ENCODE assay signal across 1 cellular context in genomic region chr13:30892966-30893365, GRCh38.
TF ChIP-seq lines count a peak whose summit lies in the region.

No MANE protein-coding gene starts in this region.

TF ChIP-seq in SK-N-SH treated with all-trans-retinoic acid at 6 μM for 48 hours, 23 proteins besides CTCF, POLR2A, EP300 and RAD21 (continued from another document):
- TF ChIP-seq CSRNP3 (CRISPR knock-in tag; IDR thresholded peaks at IDR 0.05) (no peak), RARB (CRISPR knock-in tag; IDR thresholded peaks at IDR 0.05) (no peak), SNAI2 (CRISPR knock-in tag; IDR thresholded peaks at IDR 0.05) (no peak), PATZ1 (CRISPR knock-in tag; IDR thresholded peaks at IDR 0.05; ENCODE audit: borderline replicate concordance) (no peak), ARNTL (CRISPR knock-in tag; IDR thresholded peaks at IDR 0.05; ENCODE audit: borderline replicate concordance, low read depth) (no peak), TCF4 (CRISPR knock-in tag; IDR thresholded peaks at IDR 0.05; ENCODE audit: borderline replicate concordance) (no peak), ZFP30 (CRISPR knock-in tag; IDR thresholded peaks at IDR 0.05) (no peak)
TF ChIP-seq in SK-N-SH treated with all-trans-retinoic acid at 6 μM for 48 hours: peak in this region for 0.
